23 cellular contexts compared by ENCODE assay signal in the genomic region with DNA sequence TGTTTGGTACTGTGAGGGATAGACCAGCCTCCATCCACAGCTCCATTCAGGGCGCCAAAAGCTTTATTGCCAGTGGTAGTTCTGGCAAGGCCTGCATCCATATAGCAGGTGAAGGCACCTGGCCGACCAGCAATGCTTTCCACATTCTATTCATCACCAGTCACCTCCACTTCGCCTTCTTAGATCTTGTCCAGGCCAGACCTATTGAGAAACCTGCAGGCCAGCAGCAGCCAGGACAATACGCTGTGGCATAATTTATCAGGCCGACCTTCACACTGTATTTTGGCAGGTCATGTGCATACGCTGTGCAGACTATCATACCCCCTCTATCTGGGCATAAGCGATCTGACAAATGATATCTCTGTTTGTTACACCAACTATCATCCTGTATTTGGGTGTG. TPM values are rescaled to one million over a fixed set of nuclear protein-coding genes. Genes with fewer than 3 reads are reported as not detected.
DNase-seq lines count a peak whose midpoint lies in the region; ATAC-seq, FAIRE-seq and TF ChIP-seq lines count a peak whose summit lies in the region.
"Had no signal": no experiment of that assay in that cellular context is flagged by ENCODE, and none has a peak within 500 bp of the region (broad histone marks: within the 10 kb centered on the region; RNA-seq: fewer than 3 reads in every experiment).

No MANE protein-coding gene starts in this region.

- no peaks in the 10 kb centered on the region for H4K20me1 ChIP-seq in HCT116 (ENCODE audit: insufficient read depth)
- no peaks in the 10 kb centered on the region for H4K20me1 ChIP-seq in H1 (replicated peaks in 1 of 2; ENCODE audit: control insufficient read depth in 1 of 2, insufficient read depth in 2 of 2, low read length in 2 of 2)

- H2BK5ac ChIP-seq in H1 (ENCODE audit: low read depth, low read length): 0 out of 2 replicates have a peak overlapping the region, but pooled peaks have one; percentile 5
- H2BK5ac ChIP-seq in neuronal stem cell (ENCODE audit: low read length): no peak overlapping the region

- H3K79me2 ChIP-seq in HCT116 (ENCODE audit: insufficient read depth, low read length): no peaks in the 10 kb centered on the region
- no peaks in the 10 kb centered on the region for H3K79me2 ChIP-seq in H1 (ENCODE audit: control insufficient read depth in 1 of 2, insufficient read depth in 2 of 2, low read length in 2 of 2)

- intact Hi-C loops in HCT116 (cut with micrococcal nuclease): loop anchor here (2.0 kb wide), 1 partner anchor 114 kb away; no protein-coding TSS in a partner anchor

- no peak for TF ChIP-seq EP300 in H1 (IDR thresholded peaks at IDR 0.05; ENCODE audit: borderline replicate concordance in 1 of 2, low read depth in 2 of 2, low read length in 2 of 2)

- RAD21 ChIA-PET in HCT116 (lab: Charles Lee; ENCODE audit: low non-redundant PET in 1 of 2, low total read pairs in 2 of 2, uncharacterized antibody in 2 of 2, unreplicated experiment in 2 of 2): no interaction called here

- H3K23ac ChIP-seq in H1 (ENCODE audit: insufficient read length): no peak overlapping the region
- no peak overlapping the region for H3K23ac ChIP-seq in neuronal stem cell (ENCODE audit: low read depth, low read length, poor library complexity)

- H3K18ac ChIP-seq in H1 (ENCODE audit: extremely low read depth, low read length): no peak overlapping the region
- H3K18ac ChIP-seq in neuronal stem cell (ENCODE audit: low read length): no peak overlapping the region

- peak overlapping the region; percentile 90; the same call in 1 of the 2 replicates for H2BK15ac ChIP-seq in H1 (ENCODE audit: low read length)
- no peak overlapping the region for H2BK15ac ChIP-seq in neuronal stem cell (ENCODE audit: low read length)

- TF ChIP-seq RAD21 in HCT116 (IDR thresholded peaks at IDR 0.05; ENCODE audit: low read depth): no peak
- no peak for TF ChIP-seq RAD21 in H1 (IDR thresholded peaks at IDR 0.05 in 1 of 2, conservative IDR thresholded peaks at IDR 0.05 in 1 of 2; ENCODE audit: low read depth in 2 of 2, low read length in 2 of 2)

- H3K36me3 ChIP-seq in HCT116 (ENCODE audit: control insufficient read depth in 1 of 2, insufficient read depth in 2 of 2, low read length in 2 of 2): no peaks in the 10 kb centered on the region
- H3K36me3 ChIP-seq in H1 (ENCODE audit: control insufficient read depth in 2 of 4, insufficient read depth in 4 of 4, low read length in 3 of 4): no peaks in the 10 kb centered on the region
- no peaks in the 10 kb centered on the region for H3K36me3 ChIP-seq in neuronal stem cell (replicated peaks in 1 of 2; ENCODE audit: control insufficient read depth in 2 of 2, insufficient read depth in 2 of 2, low read length in 2 of 2)

- no peak for ATAC-seq in HCT116
- ATAC-seq in HG03439 (IDR thresholded peaks at IDR 0.05; ENCODE audit: unreplicated experiment): no peak
- no peak for ATAC-seq in HG02571 (IDR thresholded peaks at IDR 0.05; ENCODE audit: unreplicated experiment)
- ATAC-seq: GM12878 had no signal

- H2AFZ ChIP-seq in HCT116 (ENCODE audit: low read depth, low read length, poor library complexity, severe bottlenecking) (no peak overlapping the region), H1 (ENCODE audit: low read length) (no peak overlapping the region), neuronal stem cell (ENCODE audit: low read length) (peak overlapping the region; percentile 78)
- H2AFZ ChIP-seq: PC-9 had no signal

- H4K8ac ChIP-seq in H1 (ENCODE audit: extremely low read depth, insufficient read depth, low read length) (no peak overlapping the region), neuronal stem cell (ENCODE audit: low read depth, low read length) (no peak overlapping the region)

- TF ChIP-seq CTCF in HCT116 (IDR thresholded peaks at IDR 0.05 in 2 of 3, conservative IDR thresholded peaks at IDR 0.05 in 1 of 3; ENCODE audit: borderline replicate concordance in 1 of 3, insufficient read depth in 1 of 3, low read depth in 2 of 3, low read length in 2 of 3): no peak
- TF ChIP-seq CTCF in H1 (IDR thresholded peaks at IDR 0.05; ENCODE audit: control extremely low read depth in 1 of 3, insufficient read depth in 1 of 3, low read depth in 1 of 3, low read length in 3 of 3): no peak

- H3K27me3 ChIP-seq in HCT116 (ENCODE audit: insufficient read depth, low read length) (no peaks in the 10 kb centered on the region), H1 (replicated peaks in 1 of 4; ENCODE audit: control insufficient read depth in 3 of 4, extremely low read depth in 1 of 4, insufficient read depth in 3 of 4, low read length in 3 of 4) (no peaks in the 10 kb centered on the region), neuronal stem cell (ENCODE audit: control insufficient read depth in 3 of 3, insufficient read depth in 3 of 3, low read depth in 1 of 3, low read length in 3 of 3) (peaks cover 0 to 15% (median 0%) of the 10 kb centered on the region in 3 experiments)

- H3K9me2 ChIP-seq in HCT116 (ENCODE audit: insufficient read depth): no peaks in the 10 kb centered on the region

- H3K4me2 ChIP-seq in HCT116 (ENCODE audit: low read length) (peak overlapping the region; percentile 54), H1 (ENCODE audit: insufficient read depth in 1 of 2, low read depth in 2 of 2, low read length in 2 of 2) (no peak overlapping the region), neuronal stem cell (ENCODE audit: insufficient read depth, low read length, poor library complexity, severe bottlenecking) (no peak overlapping the region)
- H3K4me2 ChIP-seq: PC-9 had no signal

- H2BK20ac ChIP-seq in H1 (ENCODE audit: low read length): peak overlapping the region; percentile 51; the same call in 1 of the 2 replicates

- H4K5ac ChIP-seq in H1 (ENCODE audit: insufficient read length, low read depth, low read length): no peak overlapping the region

- H2BK12ac ChIP-seq in H1 (ENCODE audit: low read depth, low read length): peak overlapping the region; percentile 96
- no peak overlapping the region for H2BK12ac ChIP-seq in neuronal stem cell (ENCODE audit: low read length)

- peak overlapping the region; percentile 69 for H3K4ac ChIP-seq in H1 (replicated peaks; ENCODE audit: insufficient read length, low read depth, low read length)
- no peak overlapping the region for H3K4ac ChIP-seq in neuronal stem cell (ENCODE audit: low read length)

- H3K56ac ChIP-seq in H1 (replicated peaks; ENCODE audit: insufficient read length, low read depth, low read length): no peak overlapping the region

- H3K4me3 ChIP-seq in HCT116 (replicated peaks in 1 of 2; ENCODE audit: low read depth in 1 of 2, low read length in 2 of 2) (no peak overlapping the region), H1 (ENCODE audit: extremely low read depth in 1 of 4, insufficient read depth in 2 of 4, low read depth in 3 of 4, low read length in 4 of 4) (no peak overlapping the region), neuronal stem cell (ENCODE audit: low read length in 2 of 2) (no peak overlapping the region)
- H3K4me3 ChIP-seq: GM12878, PC-9 had no signal

- BruUV-seq in HCT116 (replicated peaks; lab: Mats Ljungman, UMichigan): no TSS peak

- TF ChIP-seq POLR2A in HCT116 (IDR thresholded peaks at IDR 0.05; ENCODE audit: borderline replicate concordance, extremely low read depth, insufficient read depth, insufficient read length) (no peak), H1 (IDR thresholded peaks at IDR 0.05; ENCODE audit: control extremely low read depth in 1 of 2, low read depth in 2 of 2, low read length in 2 of 2) (no peak)

- H3K79me1 ChIP-seq in H1 (ENCODE audit: low read depth, low read length) (no peaks in the 10 kb centered on the region), neuronal stem cell (ENCODE audit: low read depth, low read length) (no peaks in the 10 kb centered on the region)

- H4K91ac ChIP-seq in H1 (replicated peaks; ENCODE audit: insufficient read length, low read length) (peak overlapping the region; percentile 81), neuronal stem cell (ENCODE audit: low read depth, low read length, poor library complexity) (peak overlapping the region; percentile 34)

- peak overlapping the region; percentile 88; the same call in 1 of the 2 replicates for H2AK5ac ChIP-seq in H1 (ENCODE audit: low read depth, low read length)
- no peak overlapping the region for H2AK5ac ChIP-seq in neuronal stem cell (ENCODE audit: low read depth, low read length)

- FAIRE-seq in H1 (lab: Jason Lieb, UNC): no peak
- FAIRE-seq: GM12878 had no signal

- 93% methylated on average over 7 of the region's 7 CpGs; no CpG with 5 or more reads in 1 of the 2 experiments for WGBS in H1 (ENCODE audit: extremely low coverage in 1 of 2, insufficient coverage in 1 of 2, insufficient read length in 1 of 2, insufficient replicate concordance in 2 of 2, low coverage in 1 of 2, low lambda C conversion rate in 2 of 2, missing lambda C conversion rate in 1 of 2), 2 experiments
- WGBS in neuronal stem cell (ENCODE audit: extremely low coverage in 2 of 2, insufficient read length in 2 of 2, insufficient replicate concordance in 1 of 2), 2 donors: no CpG with 5 or more reads among the region's 7 CpGs

- H3K14ac ChIP-seq in H1 (ENCODE audit: insufficient read length): no peak overlapping the region
- no peak overlapping the region for H3K14ac ChIP-seq in neuronal stem cell (ENCODE audit: low read length)

- H3K4me1 ChIP-seq in HCT116 (ENCODE audit: control insufficient read depth in 1 of 2, insufficient read depth in 2 of 2, low read length in 2 of 2) (peaks cover 13 to 27% of the 10 kb centered on the region in 2 experiments), H1 (replicated peaks in 1 of 4; ENCODE audit: control insufficient read depth in 3 of 4, insufficient read depth in 4 of 4, low read length in 3 of 4) (peaks cover 0 to 6% (median 5%) of the 10 kb centered on the region in 4 experiments; a peak in 6 of 7 replicates), neuronal stem cell (ENCODE audit: control insufficient read depth in 2 of 2, insufficient read depth in 1 of 2, low read depth in 1 of 2, low read length in 2 of 2) (peaks cover 4 to 24% of the 10 kb centered on the region in 2 donors)

- H3K9me3 ChIP-seq in HCT116 (ENCODE audit: control insufficient read depth in 1 of 2, insufficient read depth in 1 of 2, low read depth in 1 of 2, low read length in 2 of 2) (no peaks in the 10 kb centered on the region), H1 (ENCODE audit: insufficient read depth in 2 of 2, low read depth in 1 of 2, low read length in 1 of 2) (peaks cover 0 to 14% of the 10 kb centered on the region in 2 experiments; a peak in 2 of 4 replicates), neuronal stem cell (replicated peaks in 1 of 2; ENCODE audit: control insufficient read depth in 2 of 2, insufficient read depth in 1 of 2, low read depth in 1 of 2, low read length in 2 of 2) (peaks cover 0 to 13% of the 10 kb centered on the region in 2 donors)

- POLR2A ChIA-PET in HCT116 (lab: Charles Lee): no interaction called here
- POLR2A ChIA-PET in H1 (lab: Charles Lee; ENCODE audit: partially characterized antibody): interaction anchor here (0.6 to 2.3 kb wide), 4 partner anchors 14 to 1100 kb away, joined by 3 to 6 read pairs (median 4); no protein-coding TSS in a partner anchor

- H3K9ac ChIP-seq in HCT116 (ENCODE audit: low read length) (no peak overlapping the region), H1 (replicated peaks in 1 of 4; ENCODE audit: extremely low read depth in 1 of 4, low read depth in 3 of 4, low read length in 3 of 4) (no peak overlapping the region; a peak in 1 of 7 replicates), neuronal stem cell (ENCODE audit: low read depth, low read length, poor library complexity) (no peak overlapping the region)

- peak overlapping the region; percentile 87 for H2BK120ac ChIP-seq in H1 (replicated peaks; ENCODE audit: low read depth, low read length)
- no peak overlapping the region for H2BK120ac ChIP-seq in neuronal stem cell (ENCODE audit: low read depth, low read length)

- peak; percentile 20 for DNase-seq in activated CD8-positive, alpha-beta memory T cell treated with anti-CD3 and anti-CD28 coated beads, Interleukin-2, amount 50 U/mL, for 48 hours
- no peak for DNase-seq in activated CD8-positive, alpha-beta memory T cell treated with anti-CD3 and anti-CD28 coated beads for 24 hours
- DNase-seq in HCT116 (ENCODE audit: low read depth, low spot score) (no peak), H1 (ENCODE audit: low read depth in 1 of 2, low spot score in 2 of 2) (no peak), neuronal stem cell (ENCODE audit: low spot score) (no peak), Ammon's horn (ENCODE audit: low spot score) (no peak)
- DNase-seq: CD4-positive, alpha-beta T cell; EL; MM.1S; NCI-H1092; NCI-H1436 treated with DMSO at 0.1 percent for 48 hours; NCI-H2029; NCI-H2171; NCI-H526 had no signal

- CTCF ChIA-PET in HCT116 (lab: Charles Lee): no interaction called here
- CTCF ChIA-PET in H1 (lab: Charles Lee; ENCODE audit: partially characterized antibody): interaction anchor here (1.0 to 6.3 kb wide), 7 partner anchors 11 to 123 kb away, joined by 3 to 40 read pairs (median 9); no protein-coding TSS in a partner anchor

- no peak overlapping the region; the same call in 1 of the 2 replicates for H3K27ac ChIP-seq in HCT116 (ENCODE audit: low read depth, low read length)
- H3K27ac ChIP-seq in H1 (ENCODE audit: low read depth, low read length): no peak overlapping the region
- no peak overlapping the region for H3K27ac ChIP-seq in neuronal stem cell (replicated peaks; ENCODE audit: low read length)
- H3K27ac ChIP-seq: PC-9, RWPE1 had no signal

- no peaks in the 10 kb centered on the region for H3K23me2 ChIP-seq in H1 (ENCODE audit: low read depth, low read length)

RNA-seq across cellular contexts. Expression of gene KNDC1, which starts 15.2 kb away (rescaled TPM):
- 3.6 TPM for total RNA-seq in HCT116 (2021; ENCODE audit: unreplicated experiment)
- polyA plus RNA-seq in HCT116 (2012): 1.9 and 6.2 TPM in 2 replicates
- 16.7 and 19.3 TPM in 2 replicates for total RNA-seq in H1 (2021; fragmentation: NEBNext Ultra II Directional; extraction: Animal tissue kit (Norgen Biotek cat#: 25700))
- polyA plus RNA-seq in H1 (2011; rRNA removed): 7.5 and 10.4 TPM in 2 replicates
- 8.2 TPM for polyA plus RNA-seq in H1 (2011; cell fraction: cytosol; rRNA removed)
- 24.2 TPM for polyA plus RNA-seq in H1 (2011; cell fraction: nucleus; rRNA removed)
- polyA plus RNA-seq in H1 (2012, experiment 1 of 2): 10.6 to 18.0 TPM (median 14.3 TPM) in 4 replicates
- polyA plus RNA-seq in H1 (2012, experiment 2 of 2): 7.0 TPM
- polyA plus RNA-seq in H1 (2013, experiment 1 of 2): 6.2 TPM
- polyA plus RNA-seq in H1 (2013, experiment 2 of 2): 5.8 TPM
- 14.2 and 17.3 TPM in 2 replicates for polyA minus RNA-seq in H1 (2011; rRNA and poly(A)+ RNA removed)
- 9.8 TPM for polyA minus RNA-seq in H1 (2011; cell fraction: cytosol; rRNA and poly(A)+ RNA removed)
- 27.6 TPM for polyA minus RNA-seq in H1 (2011; cell fraction: nucleus; rRNA and poly(A)+ RNA removed)
- polyA plus RNA-seq in neuronal stem cell (2013, experiment 1 of 2): 6.4 TPM
- 6.1 TPM for polyA plus RNA-seq in neuronal stem cell (2013, experiment 2 of 2)
- total RNA-seq: CD4-positive, alpha-beta T cell had no signal

RNA-seq across cellular contexts. Expression of gene ADGRA1, which starts 57.0 kb away (rescaled TPM):
- not detected for total RNA-seq in HCT116 (2021; ENCODE audit: unreplicated experiment)
- not detected in 2 replicates for polyA plus RNA-seq in HCT116 (2012)
- total RNA-seq in H1 (2021; fragmentation: NEBNext Ultra II Directional; extraction: Animal tissue kit (Norgen Biotek cat#: 25700)): 0.08 and 0.17 TPM in 2 replicates
- 0.21 and 0.24 TPM in 2 replicates for polyA plus RNA-seq in H1 (2011; rRNA removed)
- 0.18 TPM for polyA plus RNA-seq in H1 (2011; cell fraction: cytosol; rRNA removed)
- polyA plus RNA-seq in H1 (2011; cell fraction: nucleus; rRNA removed): 0.19 TPM
- polyA plus RNA-seq in H1 (2012, experiment 1 of 2): 0.14 to 0.27 TPM (median 0.23 TPM) in 4 replicates
- 0.13 TPM for polyA plus RNA-seq in H1 (2012, experiment 2 of 2)
- 0.06 TPM for polyA plus RNA-seq in H1 (2013, experiment 1 of 2)
- 0.09 TPM for polyA plus RNA-seq in H1 (2013, experiment 2 of 2)
- 0.07 and 0.09 TPM in 2 replicates for polyA minus RNA-seq in H1 (2011; rRNA and poly(A)+ RNA removed)
- 0.59 TPM for polyA minus RNA-seq in H1 (2011; cell fraction: cytosol; rRNA and poly(A)+ RNA removed)
- 0.30 TPM for polyA minus RNA-seq in H1 (2011; cell fraction: nucleus; rRNA and poly(A)+ RNA removed)
- 0.08 TPM for polyA plus RNA-seq in neuronal stem cell (2013, experiment 1 of 2)
- polyA plus RNA-seq in neuronal stem cell (2013, experiment 2 of 2): 0.07 TPM
- total RNA-seq: CD4-positive, alpha-beta T cell; GM12878; H4; LHCN-M2; PC-9 had no signal
- polyA plus RNA-seq: BJ, GM12878, IgD-negative memory B cell had no signal
